Comparison of ENCODE assay signal across 1 cellular context in the genomic region with DNA sequence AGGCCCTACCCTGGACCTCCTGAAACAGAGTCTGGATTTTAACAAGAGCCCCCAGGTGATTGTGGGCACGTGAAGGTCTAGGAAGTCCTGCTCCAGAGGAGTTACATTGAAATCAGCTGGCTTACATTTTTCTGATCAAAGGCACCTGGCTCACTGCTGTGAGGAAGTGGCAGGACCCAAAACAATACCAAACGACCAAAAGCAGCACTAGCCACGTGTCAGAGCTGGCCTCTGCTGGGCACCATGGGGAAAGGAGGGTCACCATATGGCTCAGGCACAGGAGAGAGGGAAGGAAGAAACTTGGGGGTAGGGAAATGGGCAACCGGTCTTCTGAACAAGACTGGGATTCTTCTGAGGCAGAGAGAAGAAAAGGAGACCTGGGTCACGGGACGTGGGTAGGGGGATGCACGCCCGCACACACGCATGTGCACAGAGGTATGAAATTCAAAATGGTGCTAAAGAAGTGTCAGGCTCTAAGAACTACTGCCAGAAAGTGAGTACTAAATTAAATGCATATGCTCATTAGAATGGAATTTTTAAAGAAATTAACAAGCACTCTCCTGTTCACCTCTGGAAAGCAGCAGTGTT.
TF ChIP-seq lines count a peak whose summit lies in the region.

No MANE protein-coding gene starts in this region.

TF ChIP-seq in HCT116, 20 proteins besides CTCF, POLR2A, EP300 and RAD21:
- no peak for TF ChIP-seq EZH2 (IDR thresholded peaks at IDR 0.05)
- TF ChIP-seq YY1 (IDR thresholded peaks at IDR 0.05; ENCODE audit: extremely low read depth, insufficient replicate concordance, low read depth, low read length) = no peak
- TF ChIP-seq SRF (IDR thresholded peaks at IDR 0.05; ENCODE audit: low read depth) = no peak
- TF ChIP-seq, protein P1, sequence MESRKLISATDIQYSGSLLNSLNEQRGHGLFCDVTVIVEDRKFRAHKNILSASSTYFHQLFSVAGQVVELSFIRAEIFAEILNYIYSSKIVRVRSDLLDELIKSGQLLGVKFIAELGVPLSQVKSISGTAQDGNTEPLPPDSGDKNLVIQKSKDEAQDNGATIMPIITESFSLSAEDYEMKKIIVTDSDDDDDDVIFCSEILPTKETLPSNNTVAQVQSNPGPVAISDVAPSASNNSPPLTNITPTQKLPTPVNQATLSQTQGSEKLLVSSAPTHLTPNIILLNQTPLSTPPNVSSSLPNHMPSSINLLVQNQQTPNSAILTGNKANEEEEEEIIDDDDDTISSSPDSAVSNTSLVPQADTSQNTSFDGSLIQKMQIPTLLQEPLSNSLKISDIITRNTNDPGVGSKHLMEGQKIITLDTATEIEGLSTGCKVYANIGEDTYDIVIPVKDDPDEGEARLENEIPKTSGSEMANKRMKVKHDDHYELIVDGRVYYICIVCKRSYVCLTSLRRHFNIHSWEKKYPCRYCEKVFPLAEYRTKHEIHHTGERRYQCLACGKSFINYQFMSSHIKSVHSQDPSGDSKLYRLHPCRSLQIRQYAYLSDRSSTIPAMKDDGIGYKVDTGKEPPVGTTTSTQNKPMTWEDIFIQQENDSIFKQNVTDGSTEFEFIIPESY (IDR thresholded peaks at IDR 0.05; ENCODE audit: extremely low read depth, insufficient replicate concordance, low read length) = no peak
- no peak for TF ChIP-seq ZFX (IDR thresholded peaks at IDR 0.05)
- TF ChIP-seq EGR1 (IDR thresholded peaks at IDR 0.05; ENCODE audit: low read depth) = no peak
- no peak for TF ChIP-seq CBX3 (IDR thresholded peaks at IDR 0.05; ENCODE audit: low read depth)
- TF ChIP-seq JUND (IDR thresholded peaks at IDR 0.05) = no peak
- no peak for TF ChIP-seq FOSL1 (IDR thresholded peaks at IDR 0.05; ENCODE audit: low read depth)
- no peak for TF ChIP-seq ATF3 (IDR thresholded peaks at IDR 0.05)
- TF ChIP-seq SP1 (IDR thresholded peaks at IDR 0.05; ENCODE audit: low read depth) = no peak
- no peak for TF ChIP-seq ELF1 (IDR thresholded peaks at IDR 0.05; ENCODE audit: borderline replicate concordance, low read depth)
- TF ChIP-seq, protein P2, sequence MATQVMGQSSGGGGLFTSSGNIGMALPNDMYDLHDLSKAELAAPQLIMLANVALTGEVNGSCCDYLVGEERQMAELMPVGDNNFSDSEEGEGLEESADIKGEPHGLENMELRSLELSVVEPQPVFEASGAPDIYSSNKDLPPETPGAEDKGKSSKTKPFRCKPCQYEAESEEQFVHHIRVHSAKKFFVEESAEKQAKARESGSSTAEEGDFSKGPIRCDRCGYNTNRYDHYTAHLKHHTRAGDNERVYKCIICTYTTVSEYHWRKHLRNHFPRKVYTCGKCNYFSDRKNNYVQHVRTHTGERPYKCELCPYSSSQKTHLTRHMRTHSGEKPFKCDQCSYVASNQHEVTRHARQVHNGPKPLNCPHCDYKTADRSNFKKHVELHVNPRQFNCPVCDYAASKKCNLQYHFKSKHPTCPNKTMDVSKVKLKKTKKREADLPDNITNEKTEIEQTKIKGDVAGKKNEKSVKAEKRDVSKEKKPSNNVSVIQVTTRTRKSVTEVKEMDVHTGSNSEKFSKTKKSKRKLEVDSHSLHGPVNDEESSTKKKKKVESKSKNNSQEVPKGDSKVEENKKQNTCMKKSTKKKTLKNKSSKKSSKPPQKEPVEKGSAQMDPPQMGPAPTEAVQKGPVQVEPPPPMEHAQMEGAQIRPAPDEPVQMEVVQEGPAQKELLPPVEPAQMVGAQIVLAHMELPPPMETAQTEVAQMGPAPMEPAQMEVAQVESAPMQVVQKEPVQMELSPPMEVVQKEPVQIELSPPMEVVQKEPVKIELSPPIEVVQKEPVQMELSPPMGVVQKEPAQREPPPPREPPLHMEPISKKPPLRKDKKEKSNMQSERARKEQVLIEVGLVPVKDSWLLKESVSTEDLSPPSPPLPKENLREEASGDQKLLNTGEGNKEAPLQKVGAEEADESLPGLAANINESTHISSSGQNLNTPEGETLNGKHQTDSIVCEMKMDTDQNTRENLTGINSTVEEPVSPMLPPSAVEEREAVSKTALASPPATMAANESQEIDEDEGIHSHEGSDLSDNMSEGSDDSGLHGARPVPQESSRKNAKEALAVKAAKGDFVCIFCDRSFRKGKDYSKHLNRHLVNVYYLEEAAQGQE (IDR thresholded peaks at IDR 0.05; ENCODE audit: low read depth) = no peak
- no peak for TF ChIP-seq ZNF274 (IDR thresholded peaks at IDR 0.05; ENCODE audit: low read depth, low read length)
- no peak for TF ChIP-seq CEBPB (IDR thresholded peaks at IDR 0.05; ENCODE audit: low read depth)
